1 cellular context compared by ENCODE assay signal in genomic region chr6:28880894-28881780, GRCh38.
TF ChIP-seq lines count a peak whose summit lies in the region.

No MANE protein-coding gene starts in this region.

TF ChIP-seq in HepG2, 621 proteins besides CTCF, POLR2A, EP300 and RAD21 (continued from another document and continues in another):
- TF ChIP-seq RELA (CRISPR knock-in tag; IDR thresholded peaks at IDR 0.05) = no peak
- no peak for TF ChIP-seq ZNF737 (CRISPR knock-in tag; IDR thresholded peaks at IDR 0.05; ENCODE audit: borderline replicate concordance)
- no peak for TF ChIP-seq NFIB (CRISPR knock-in tag; IDR thresholded peaks at IDR 0.05; ENCODE audit: borderline replicate concordance)
- peak; percentile 80; the same call in 1 of the 2 replicates for TF ChIP-seq ZFP1 (CRISPR knock-in tag; IDR thresholded peaks at IDR 0.05)
- no peak for TF ChIP-seq ZNF160 (CRISPR knock-in tag; IDR thresholded peaks at IDR 0.05)
- no peak for TF ChIP-seq STAG1 (CRISPR knock-in tag; IDR thresholded peaks at IDR 0.05)
- TF ChIP-seq, protein P1, sequence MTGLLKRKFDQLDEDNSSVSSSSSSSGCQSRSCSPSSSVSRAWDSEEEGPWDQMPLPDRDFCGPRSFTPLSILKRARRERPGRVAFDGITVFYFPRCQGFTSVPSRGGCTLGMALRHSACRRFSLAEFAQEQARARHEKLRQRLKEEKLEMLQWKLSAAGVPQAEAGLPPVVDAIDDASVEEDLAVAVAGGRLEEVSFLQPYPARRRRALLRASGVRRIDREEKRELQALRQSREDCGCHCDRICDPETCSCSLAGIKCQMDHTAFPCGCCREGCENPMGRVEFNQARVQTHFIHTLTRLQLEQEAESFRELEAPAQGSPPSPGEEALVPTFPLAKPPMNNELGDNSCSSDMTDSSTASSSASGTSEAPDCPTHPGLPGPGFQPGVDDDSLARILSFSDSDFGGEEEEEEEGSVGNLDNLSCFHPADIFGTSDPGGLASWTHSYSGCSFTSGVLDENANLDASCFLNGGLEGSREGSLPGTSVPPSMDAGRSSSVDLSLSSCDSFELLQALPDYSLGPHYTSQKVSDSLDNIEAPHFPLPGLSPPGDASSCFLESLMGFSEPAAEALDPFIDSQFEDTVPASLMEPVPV (CRISPR knock-in tag; IDR thresholded peaks at IDR 0.05) = 0 out of 2 replicates have a peak, but pooled peaks have one; percentile 49
- no peak for TF ChIP-seq JUNB (CRISPR knock-in tag; IDR thresholded peaks at IDR 0.05; ENCODE audit: borderline replicate concordance)
- TF ChIP-seq ZNF570 (CRISPR knock-in tag; IDR thresholded peaks at IDR 0.05; ENCODE audit: borderline replicate concordance) = no peak
- TF ChIP-seq, protein P2, sequence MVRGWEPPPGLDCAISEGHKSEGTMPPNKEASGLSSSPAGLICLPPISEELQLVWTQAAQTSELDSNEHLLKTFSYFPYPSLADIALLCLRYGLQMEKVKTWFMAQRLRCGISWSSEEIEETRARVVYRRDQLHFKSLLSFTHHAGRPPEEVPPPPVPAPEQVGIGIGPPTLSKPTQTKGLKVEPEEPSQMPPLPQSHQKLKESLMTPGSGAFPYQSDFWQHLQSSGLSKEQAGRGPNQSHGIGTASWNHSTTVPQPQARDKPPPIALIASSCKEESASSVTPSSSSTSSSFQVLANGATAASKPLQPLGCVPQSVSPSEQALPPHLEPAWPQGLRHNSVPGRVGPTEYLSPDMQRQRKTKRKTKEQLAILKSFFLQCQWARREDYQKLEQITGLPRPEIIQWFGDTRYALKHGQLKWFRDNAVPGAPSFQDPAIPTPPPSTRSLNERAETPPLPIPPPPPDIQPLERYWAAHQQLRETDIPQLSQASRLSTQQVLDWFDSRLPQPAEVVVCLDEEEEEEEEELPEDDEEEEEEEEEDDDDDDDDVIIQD (CRISPR knock-in tag; IDR thresholded peaks at IDR 0.05; ENCODE audit: low read depth) = peak; percentile 74; the same call in 1 of the 2 replicates
- peak; percentile 70 for TF ChIP-seq GATAD1 (CRISPR knock-in tag; IDR thresholded peaks at IDR 0.05)
- TF ChIP-seq, protein P3, sequence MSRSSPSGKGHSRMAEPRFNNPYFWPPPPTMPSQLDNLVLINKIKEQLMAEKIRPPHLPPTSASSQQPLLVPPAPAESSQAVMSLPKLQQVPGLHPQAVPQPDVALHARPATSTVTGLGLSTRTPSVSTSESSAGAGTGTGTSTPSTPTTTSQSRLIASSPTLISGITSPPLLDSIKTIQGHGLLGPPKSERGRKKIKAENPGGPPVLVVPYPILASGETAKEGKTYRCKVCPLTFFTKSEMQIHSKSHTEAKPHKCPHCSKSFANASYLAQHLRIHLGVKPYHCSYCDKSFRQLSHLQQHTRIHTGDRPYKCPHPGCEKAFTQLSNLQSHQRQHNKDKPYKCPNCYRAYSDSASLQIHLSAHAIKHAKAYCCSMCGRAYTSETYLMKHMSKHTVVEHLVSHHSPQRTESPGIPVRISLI (CRISPR knock-in tag; IDR thresholded peaks at IDR 0.05; ENCODE audit: borderline replicate concordance) = peak; percentile 62; the same call in 1 of the 2 replicates
- no peak for TF ChIP-seq SKI (IDR thresholded peaks at IDR 0.05; ENCODE audit: partially characterized antibody)
- no peak for TF ChIP-seq PHF20 (CRISPR knock-in tag; IDR thresholded peaks at IDR 0.05)
- no peak for TF ChIP-seq ZBTB1 (CRISPR knock-in tag; IDR thresholded peaks at IDR 0.05; ENCODE audit: borderline replicate concordance)
- TF ChIP-seq, protein P4, sequence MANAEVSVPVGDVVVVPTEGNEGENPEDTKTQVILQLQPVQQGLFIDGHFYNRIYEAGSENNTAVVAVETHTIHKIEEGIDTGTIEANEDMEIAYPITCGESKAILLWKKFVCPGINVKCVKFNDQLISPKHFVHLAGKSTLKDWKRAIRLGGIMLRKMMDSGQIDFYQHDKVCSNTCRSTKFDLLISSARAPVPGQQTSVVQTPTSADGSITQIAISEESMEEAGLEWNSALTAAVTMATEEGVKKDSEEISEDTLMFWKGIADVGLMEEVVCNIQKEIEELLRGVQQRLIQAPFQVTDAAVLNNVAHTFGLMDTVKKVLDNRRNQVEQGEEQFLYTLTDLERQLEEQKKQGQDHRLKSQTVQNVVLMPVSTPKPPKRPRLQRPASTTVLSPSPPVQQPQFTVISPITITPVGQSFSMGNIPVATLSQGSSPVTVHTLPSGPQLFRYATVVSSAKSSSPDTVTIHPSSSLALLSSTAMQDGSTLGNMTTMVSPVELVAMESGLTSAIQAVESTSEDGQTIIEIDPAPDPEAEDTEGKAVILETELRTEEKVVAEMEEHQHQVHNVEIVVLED (CRISPR knock-in tag; IDR thresholded peaks at IDR 0.05; ENCODE audit: borderline replicate concordance) = peak; percentile 49; the same call in 1 of the 2 replicates
- TF ChIP-seq DDIT3 (CRISPR knock-in tag; IDR thresholded peaks at IDR 0.05) = no peak
- TF ChIP-seq PPARG (CRISPR knock-in tag; conservative IDR thresholded peaks at IDR 0.05) = peak; percentile 57; the same call in 1 of the 2 replicates
- TF ChIP-seq SP140L (CRISPR knock-in tag; IDR thresholded peaks at IDR 0.05; ENCODE audit: borderline replicate concordance) = 0 out of 2 replicates have a peak, but pooled peaks have one; percentile 73
- peak; percentile 50 for TF ChIP-seq ELF1 (CRISPR knock-in tag; IDR thresholded peaks at IDR 0.05)
- no peak for TF ChIP-seq ZNF280B (CRISPR knock-in tag; IDR thresholded peaks at IDR 0.05; ENCODE audit: borderline replicate concordance)
- TF ChIP-seq, protein P5, sequence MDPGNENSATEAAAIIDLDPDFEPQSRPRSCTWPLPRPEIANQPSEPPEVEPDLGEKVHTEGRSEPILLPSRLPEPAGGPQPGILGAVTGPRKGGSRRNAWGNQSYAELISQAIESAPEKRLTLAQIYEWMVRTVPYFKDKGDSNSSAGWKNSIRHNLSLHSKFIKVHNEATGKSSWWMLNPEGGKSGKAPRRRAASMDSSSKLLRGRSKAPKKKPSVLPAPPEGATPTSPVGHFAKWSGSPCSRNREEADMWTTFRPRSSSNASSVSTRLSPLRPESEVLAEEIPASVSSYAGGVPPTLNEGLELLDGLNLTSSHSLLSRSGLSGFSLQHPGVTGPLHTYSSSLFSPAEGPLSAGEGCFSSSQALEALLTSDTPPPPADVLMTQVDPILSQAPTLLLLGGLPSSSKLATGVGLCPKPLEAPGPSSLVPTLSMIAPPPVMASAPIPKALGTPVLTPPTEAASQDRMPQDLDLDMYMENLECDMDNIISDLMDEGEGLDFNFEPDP (CRISPR knock-in tag; conservative IDR thresholded peaks at IDR 0.05) = 0 out of 2 replicates have a peak, but pooled peaks have one; percentile 32
- no peak for TF ChIP-seq ZSCAN20 (CRISPR knock-in tag; IDR thresholded peaks at IDR 0.05; ENCODE audit: borderline replicate concordance)
- TF ChIP-seq SMC3 (IDR thresholded peaks at IDR 0.05; ENCODE audit: low read length) = no peak
- TF ChIP-seq ZNF800 (CRISPR knock-in tag; IDR thresholded peaks at IDR 0.05) = no peak; the same call in 1 of the 2 replicates
- TF ChIP-seq, protein P6, sequence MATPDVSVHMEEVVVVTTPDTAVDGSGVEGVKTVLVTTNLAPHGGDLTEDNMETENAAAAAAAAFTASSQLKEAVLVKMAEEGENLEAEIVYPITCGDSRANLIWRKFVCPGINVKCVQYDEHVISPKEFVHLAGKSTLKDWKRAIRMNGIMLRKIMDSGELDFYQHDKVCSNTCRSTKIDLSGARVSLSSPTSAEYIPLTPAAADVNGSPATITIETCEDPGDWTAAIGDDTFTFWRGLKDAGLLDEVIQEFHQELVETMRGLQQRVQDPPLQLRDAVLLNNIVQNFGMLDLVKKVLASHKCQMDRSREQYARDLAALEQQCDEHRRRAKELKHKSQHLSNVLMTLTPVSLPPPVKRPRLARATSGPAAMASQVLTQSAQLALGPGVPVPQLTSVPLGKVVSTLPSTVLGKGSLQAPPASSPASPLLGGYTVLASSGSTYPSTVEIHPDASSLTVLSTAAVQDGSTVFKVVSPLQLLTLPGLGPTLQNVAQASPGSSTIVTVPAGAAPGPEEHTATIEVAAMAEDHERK (CRISPR knock-in tag; IDR thresholded peaks at IDR 0.05; ENCODE audit: low read depth) = no peak
- TF ChIP-seq TFAP4 (IDR thresholded peaks at IDR 0.05; ENCODE audit: borderline replicate concordance, low read depth) = no peak
- no peak for TF ChIP-seq FOXC1 (CRISPR knock-in tag; IDR thresholded peaks at IDR 0.05; ENCODE audit: borderline replicate concordance)
- no peak for TF ChIP-seq ZNF20 (CRISPR knock-in tag; IDR thresholded peaks at IDR 0.05)
- TF ChIP-seq ZSCAN31 (CRISPR knock-in tag; IDR thresholded peaks at IDR 0.05; ENCODE audit: low read depth) = peak; percentile 74; the same call in 1 of the 2 replicates
- TF ChIP-seq ISX (CRISPR knock-in tag; conservative IDR thresholded peaks at IDR 0.05) = no peak
- TF ChIP-seq, protein P7, sequence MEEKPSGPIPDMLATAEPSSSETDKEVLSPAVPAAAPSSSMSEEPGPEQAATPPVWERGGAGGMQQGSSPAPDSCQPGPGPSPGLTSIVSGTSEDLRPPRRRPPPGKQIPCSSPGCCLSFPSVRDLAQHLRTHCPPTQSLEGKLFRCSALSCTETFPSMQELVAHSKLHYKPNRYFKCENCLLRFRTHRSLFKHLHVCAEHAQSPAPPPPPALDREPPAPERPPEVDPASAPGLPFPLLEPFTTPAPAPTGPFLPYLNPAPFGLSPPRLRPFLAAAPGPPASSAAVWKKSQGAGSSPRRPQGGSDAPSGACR (CRISPR knock-in tag; IDR thresholded peaks at IDR 0.05) = 0 out of 2 replicates have a peak, but pooled peaks have one; percentile 28
- no peak for TF ChIP-seq BATF2 (CRISPR knock-in tag; IDR thresholded peaks at IDR 0.05)
- TF ChIP-seq ZFY (CRISPR knock-in tag; IDR thresholded peaks at IDR 0.05) = no peak
- TF ChIP-seq NFATC3 (CRISPR knock-in tag; IDR thresholded peaks at IDR 0.05) = no peak
- TF ChIP-seq XRCC5 (optimal IDR thresholded peaks at IDR 0.05; ENCODE audit: low read length) = peak; percentile 63
- TF ChIP-seq SNAPC5 (CRISPR knock-in tag; IDR thresholded peaks at IDR 0.05; ENCODE audit: borderline replicate concordance) = no peak
- TF ChIP-seq ARID5B (CRISPR knock-in tag; IDR thresholded peaks at IDR 0.05) = peak; percentile 65
